17 cellular contexts compared by ENCODE assay signal in genomic region chr9:85431396-85432102, GRCh38.
DNase-seq lines count a peak whose midpoint lies in the region; ATAC-seq and TF ChIP-seq lines count a peak whose summit lies in the region.
"Had no signal": no experiment of that assay in that cellular context is flagged by ENCODE, and none has a peak within 500 bp of the region (broad histone marks: within the 10 kb centered on the region; RNA-seq: fewer than 3 reads in every experiment).

No MANE protein-coding gene starts in this region.

- no peak overlapping the region for H3K4me3 Mint-ChIP-seq in nephron
- H3K4me3 Mint-ChIP-seq in stimulated activated memory B cell treated with anti-CD40 and anti-IgM and Interleukin-4, amounts not matched to agents 10 μg/mL and 1 μg/mL and 100 μg/mL, for 72 hours: no peak overlapping the region
- H3K4me3 Mint-ChIP-seq: activated CD8-positive, alpha-beta T cell treated with anti-CD3 and anti-CD28 coated beads, Interleukin-2, amount 10 ng/mL, durations not matched to agents 7 days and 5 days; CD8-positive, alpha-beta memory T cell; naive thymus-derived CD8-positive, alpha-beta T cell had no signal

- H3K27me3 Mint-ChIP-seq in nephron (ENCODE audit: low read depth): peaks cover 3% of the 10 kb centered on the region
- H3K27me3 Mint-ChIP-seq in stimulated activated memory B cell treated with anti-CD40 and anti-IgM and Interleukin-4, amounts not matched to agents 10 μg/mL and 1 μg/mL and 100 μg/mL, for 72 hours: peaks cover 36% of the 10 kb centered on the region

- ATAC-seq in HG02852 (IDR thresholded peaks at IDR 0.05; ENCODE audit: unreplicated experiment): no peak
- ATAC-seq in GM19035 (IDR thresholded peaks at IDR 0.05; ENCODE audit: unreplicated experiment): no peak
- no peak for ATAC-seq in stimulated activated memory B cell treated with anti-CD40 and anti-IgM and Interleukin-4, amounts not matched to agents 10 μg/mL and 1 μg/mL and 100 μg/mL, for 72 hours
- ATAC-seq: activated CD8-positive, alpha-beta T cell treated with anti-CD3 and anti-CD28 coated beads, Interleukin-2, amount 10 ng/mL, durations not matched to agents 7 days and 5 days; naive thymus-derived CD8-positive, alpha-beta T cell; Panc1 had no signal

- H3K27ac Mint-ChIP-seq in nephron: peak overlapping the region in 2 of 3 experiments; percentile 33 to 75
- no peak overlapping the region for H3K27ac Mint-ChIP-seq in stimulated activated memory B cell treated with anti-CD40 and anti-IgM and Interleukin-4, amounts not matched to agents 10 μg/mL and 1 μg/mL and 100 μg/mL, for 72 hours
- H3K27ac Mint-ChIP-seq: activated CD8-positive, alpha-beta T cell treated with anti-CD3 and anti-CD28 coated beads, Interleukin-2, amount 10 ng/mL, durations not matched to agents 7 days and 5 days; CD8-positive, alpha-beta memory T cell; naive thymus-derived CD8-positive, alpha-beta T cell had no signal

- peaks cover 11% of the 10 kb centered on the region for H3K9me3 Mint-ChIP-seq in nephron
- H3K9me3 Mint-ChIP-seq in stimulated activated memory B cell treated with anti-CD40 and anti-IgM and Interleukin-4, amounts not matched to agents 10 μg/mL and 1 μg/mL and 100 μg/mL, for 72 hours: peaks cover 3% of the 10 kb centered on the region

- H3K4me1 Mint-ChIP-seq in nephron: peaks cover 43% of the 10 kb centered on the region
- no peaks in the 10 kb centered on the region for H3K4me1 Mint-ChIP-seq in stimulated activated memory B cell treated with anti-CD40 and anti-IgM and Interleukin-4, amounts not matched to agents 10 μg/mL and 1 μg/mL and 100 μg/mL, for 72 hours
- H3K4me1 Mint-ChIP-seq: CD8-positive, alpha-beta memory T cell; naive thymus-derived CD8-positive, alpha-beta T cell had no signal

- peak overlapping the region; percentile 87 for H3K27ac ChIP-seq in cingulate gyrus (ENCODE audit: low read depth, low read length)
- H3K27ac ChIP-seq: skin epidermis had no signal

- peaks cover 5% of the 10 kb centered on the region for H3K36me3 Mint-ChIP-seq in nephron (ENCODE audit: low read depth)
- no peaks in the 10 kb centered on the region for H3K36me3 Mint-ChIP-seq in stimulated activated memory B cell treated with anti-CD40 and anti-IgM and Interleukin-4, amounts not matched to agents 10 μg/mL and 1 μg/mL and 100 μg/mL, for 72 hours
- H3K36me3 Mint-ChIP-seq: CD8-positive, alpha-beta memory T cell; naive thymus-derived CD8-positive, alpha-beta T cell had no signal

- DNase-seq in EH (ENCODE audit: low read depth) (peak; percentile 65), NCI-H2029 treated with DMSO at 0.1 percent for 48 hours (lab: John Stamatoyannopoulos, UW) (peak; percentile 25), HuH-7 (ENCODE audit: low spot score) (no peak)
- DNase-seq: activated CD8-positive, alpha-beta T cell treated with anti-CD3 and anti-CD28 coated beads, Interleukin-2, amount 10 ng/mL, durations not matched to agents 7 days and 5 days; activated naive CD4-positive, alpha-beta T cell; CD8-positive, alpha-beta memory T cell; cerebellar nuclear complex; islet precursor cell; naive thymus-derived CD8-positive, alpha-beta T cell; T-helper 9 cell had no signal

- TF ChIP-seq CTCF in nephron (IDR thresholded peaks at IDR 0.05; ENCODE audit: unreplicated experiment in 3 of 3): no peak
